15 cellular contexts compared by ENCODE assay signal in genomic region chr1:119606394-119606793, GRCh38. TPM values are rescaled to one million over a fixed set of nuclear protein-coding genes. Genes with fewer than 3 reads are reported as not detected.
DNase-seq lines count a peak whose midpoint lies in the region; ATAC-seq, FAIRE-seq and TF ChIP-seq lines count a peak whose summit lies in the region.
"Had no signal": no experiment of that assay in that cellular context is flagged by ENCODE, and none has a peak within 500 bp of the region (broad histone marks: within the 10 kb centered on the region; RNA-seq: fewer than 3 reads in every experiment).

No MANE protein-coding gene starts in this region.

- FAIRE-seq in K562 (lab: Jason Lieb, UNC) = no peak
- FAIRE-seq: A549 had no signal

- no peak overlapping the region for H2AFZ ChIP-seq in K562 (ENCODE audit: low read depth, low read length)

- no TSS peak for BruUV-seq in K562 (replicated peaks; lab: Mats Ljungman, UMichigan)

- H3K36me3 ChIP-seq in K562 (ENCODE audit: control insufficient read depth, insufficient read depth, low read length) = no peaks in the 10 kb centered on the region
- H3K36me3 ChIP-seq in lung (ENCODE audit: control insufficient read depth in 2 of 2, insufficient read depth in 2 of 2, low read length in 2 of 2) = no peaks in the 10 kb centered on the region
- H3K36me3 ChIP-seq: BLaER1 had no signal

- H3K9me1 ChIP-seq in K562 (ENCODE audit: control insufficient read depth, insufficient read depth, low read length) = no peaks in the 10 kb centered on the region

- 0 out of 2 replicates have a peak, but pooled peaks cover 2% of the 10 kb centered on the region for H4K20me1 ChIP-seq in K562 (replicated peaks; ENCODE audit: control insufficient read depth, insufficient read depth, low read length)
- H4K20me1 ChIP-seq: BLaER1 had no signal

- no peaks in the 10 kb centered on the region for H3K4me1 ChIP-seq in K562 (replicated peaks in 1 of 2; ENCODE audit: control insufficient read depth in 2 of 2, insufficient read depth in 2 of 2, low read length in 2 of 2)
- peaks cover 0 to 13% of the 10 kb centered on the region in 2 donors for H3K4me1 ChIP-seq in lung (ENCODE audit: control insufficient read depth in 2 of 2, insufficient read depth in 2 of 2, low read length in 2 of 2)
- H3K4me1 ChIP-seq: A549, BLaER1 had no signal

- H3K27ac ChIP-seq in K562 (ENCODE audit: extremely low read depth, low read depth, low read length) = no peak overlapping the region
- no peak overlapping the region for H3K27ac ChIP-seq in lung (ENCODE audit: low read depth in 1 of 2, low read length in 1 of 2)
- H3K27ac ChIP-seq: 22Rv1, A549, BLaER1 had no signal

- H3K9me3 ChIP-seq in K562 (replicated peaks; ENCODE audit: control insufficient read depth, insufficient read depth, low read depth, low read length) = peaks cover 1% of the 10 kb centered on the region; the same call in 1 of the 2 replicates
- peaks cover 0 to 2% of the 10 kb centered on the region in 2 donors for H3K9me3 ChIP-seq in lung (ENCODE audit: control insufficient read depth in 2 of 2, insufficient read depth in 1 of 2, low read length in 1 of 2)
- H3K9me3 ChIP-seq: A549, BLaER1 had no signal

- in situ Hi-C loops in K562 (cut with MboI) = no loop called here

- TF ChIP-seq POLR2A in K562 (conservative IDR thresholded peaks at IDR 0.05) = no peak

- 4% methylated on average over 1 of the region's 1 CpG for WGBS in K562 (ENCODE audit: insufficient coverage, low coverage, missing lambda C conversion rate)
- 70 to 80% methylated on average over 1 of the region's 1 CpG for WGBS in lung, 2 donors

- no peak overlapping the region for H3K4me2 ChIP-seq in K562 (ENCODE audit: insufficient read depth, low read length)
- H3K4me2 ChIP-seq: A549, BLaER1 had no signal

- CTCF ChIA-PET in K562 (lab: Yijun Ruan, JAX; ENCODE audit: low intra/inter-chr PET ratio) = no interaction called here

- TF ChIP-seq RAD21 in K562 (CRISPR knock-in tag; conservative IDR thresholded peaks at IDR 0.05 in 1 of 2, IDR thresholded peaks at IDR 0.05 in 1 of 2) = no peak

- no peak for DNase-seq in Right ventricle myocardium inferior (ENCODE audit: missing footprints)
- DNase-seq in Right ventricle myocardium superior = no peak
- no peak for DNase-seq in K562 (ENCODE audit: extremely low read depth in 1 of 4, low spot score in 3 of 4)
- no peak for DNase-seq in lung (ENCODE audit: low spot score)
- no peak for DNase-seq in NCI-H510A treated with DMSO at 0.1 percent for 48 hours (lab: John Stamatoyannopoulos, UW)
- no peak for DNase-seq in kidney glomerular epithelial cell (lab: John Stamatoyannopoulos, UW)
- DNase-seq in activated T-cell treated with anti-CD3 and anti-CD28 coated beads for 4 hours = no peak
- DNase-seq: Calu3; CD8-positive, alpha-beta T cell; DMS79 treated with DMSO at 0.1 percent for 48 hours; GOT3; H9 had no signal

- ATAC-seq in Right ventricle myocardium inferior = peak; percentile 43
- ATAC-seq in Right ventricle myocardium superior (ENCODE audit: poor library complexity) = no peak
- ATAC-seq in K562 = no peak
- ATAC-seq in lung (ENCODE audit: insufficient read depth, low FRiP score) = peak; percentile 51
- ATAC-seq: A549; CD8-positive, alpha-beta T cell had no signal

- no peak overlapping the region for H3K9ac ChIP-seq in K562 (ENCODE audit: insufficient read depth in 1 of 2, low read depth in 2 of 2, low read length in 2 of 2)
- H3K9ac ChIP-seq: BLaER1 had no signal

- no peaks in the 10 kb centered on the region for H3K79me2 ChIP-seq in K562 (ENCODE audit: control insufficient read depth, insufficient read depth, low read length)

- no peak for TF ChIP-seq EP300 in K562 (IDR thresholded peaks at IDR 0.05; ENCODE audit: low read length)

- intact Hi-C loops in Right ventricle myocardium inferior (cut with DNase I) (no loop called here), Right ventricle myocardium superior (cut with DNase I) (no loop called here), K562 (cut with micrococcal nuclease) (loop anchor here (10.0 kb wide), 1 partner anchor 132 kb away; no protein-coding TSS in a partner anchor)

- TF ChIP-seq CTCF in K562 (IDR thresholded peaks at IDR 0.05 in 2 of 3, conservative IDR thresholded peaks at IDR 0.05 in 1 of 3; ENCODE audit: insufficient read depth in 2 of 3, low read depth in 1 of 3, low read length in 3 of 3) (no peak), lung (IDR thresholded peaks at IDR 0.05; ENCODE audit: control extremely low read depth, extremely low read depth) (no peak)

- POLR2A ChIA-PET in K562 (lab: Yijun Ruan, JAX) = no interaction called here

- H3K4me3 ChIP-seq in K562 (no peak overlapping the region), lung (no peak overlapping the region)
- H3K4me3 ChIP-seq: A549, BLaER1 had no signal

- H3K27me3 ChIP-seq in K562 (ENCODE audit: control insufficient read depth in 2 of 2, insufficient read depth in 2 of 2, low read length in 2 of 2) = peaks cover 5 to 16% of the 10 kb centered on the region in 2 experiments; a peak in 3 of 5 replicates
- no peaks in the 10 kb centered on the region for H3K27me3 ChIP-seq in lung (ENCODE audit: control insufficient read depth, insufficient read depth)
- H3K27me3 ChIP-seq: BLaER1 had no signal

TF ChIP-seq in K562, 482 proteins besides CTCF, POLR2A, EP300 and RAD21:
- no peak for TF ChIP-seq POLR2G (IDR thresholded peaks at IDR 0.05; ENCODE audit: low read depth, low read length)
- no peak for TF ChIP-seq MNT (conservative IDR thresholded peaks at IDR 0.05)
- peak; percentile 31; the same call in 1 of the 2 replicates for TF ChIP-seq VEZF1 (CRISPR knock-in tag; IDR thresholded peaks at IDR 0.05)

RNA-seq across cellular contexts. Expression of gene ZNF697, which starts 41.7 kb away (rescaled TPM):
- total RNA-seq in Right ventricle myocardium inferior (8.8 TPM), Right ventricle myocardium superior (9.2 TPM), K562 (2014; rRNA removed) (9.9 and 10.9 TPM in 2 replicates), K562 (2014; rRNA removed; fragmentation: Illumina TruSeq; extraction: Trizol) (9.0 and 12.4 TPM in 2 replicates), K562 (2015; rRNA removed; fragmentation: Illumina TruSeq; extraction: Trizol) (4.3 and 4.5 TPM in 2 replicates), K562 (2021) (10.6 and 13.6 TPM in 2 replicates), lung (10 to 100 TPM in 1 of 2 donors, 1 to 10 TPM in 1; 6.1 to 22.2 TPM)
- total RNA-seq in K562 (2011; cell fraction: chromatin; rRNA removed; ENCODE audit: low replicate concordance) = 5.5 and 7.9 TPM in 2 replicates
- total RNA-seq in K562 (2011; cell fraction: nucleolus; rRNA removed) = 4.5 and 5.7 TPM in 2 replicates
- total RNA-seq in K562 (2011; cell fraction: nucleoplasm; rRNA removed) = 7.8 and 9.9 TPM in 2 replicates
- polyA plus RNA-seq in K562 (2011; rRNA removed) (3.0 and 5.2 TPM in 2 replicates), K562 (2014; fragmentation: Illumina TruSeq; extraction: Trizol) (8.3 and 9.1 TPM in 2 replicates), K562 (2014; fragmentation: Nextera tagmentation; extraction: Ambion mirVana) (1 to 10 TPM; 2.1 TPM), K562 (2014; rRNA removed) (6.7 and 8.8 TPM in 2 replicates), lung (1 to 10 TPM; 2.3 to 3.9 TPM)
- polyA plus RNA-seq in K562 (2011; cell fraction: cytosol; rRNA removed) = 2.7 and 3.4 TPM in 2 replicates
- polyA plus RNA-seq in K562 (2011; cell fraction: nucleus; rRNA removed) = 3.0 and 4.5 TPM in 2 replicates
- 5.3 and 9.9 TPM in 2 replicates for polyA plus RNA-seq in K562 (2012)
- 6.8 and 8.7 TPM in 2 replicates for polyA minus RNA-seq in K562 (2011; rRNA and poly(A)+ RNA removed)
- 4.3 and 6.0 TPM in 2 replicates for polyA minus RNA-seq in K562 (2011; cell fraction: cytosol; rRNA and poly(A)+ RNA removed)
- polyA minus RNA-seq in K562 (2011; cell fraction: nucleus; rRNA and poly(A)+ RNA removed) = 5.4 and 6.9 TPM in 2 replicates
- total RNA-seq: CD8-positive, alpha-beta T cell had no signal

Comparison
In these comparisons a context has a peak if more than half of its experiments do, and no peak if none do; other contexts are left out.
1. ATAC-seq: peak in Right ventricle myocardium inferior (single experiment) and lung (single experiment); none in Right ventricle myocardium superior (single experiment) and K562 (single experiment).